In genomic region chr7:105999256-105999655, GRCh38 we compare ENCODE assay signal across 26 cellular contexts. TPM values are rescaled to one million over a fixed set of nuclear protein-coding genes. Genes with fewer than 3 reads are reported as not detected.
"Had no signal": no experiment of that assay in that cellular context is flagged by ENCODE, and none has a peak within 500 bp of the region (broad histone marks: within the 10 kb centered on the region; RNA-seq: fewer than 3 reads in every experiment).

No MANE protein-coding gene starts in this region.

- ATAC-seq: naive thymus-derived CD8-positive, alpha-beta T cell; natural killer cell treated with Interleukin-12 subunit alpha and Interleukin-12 subunit beta and Interleukin-15 and Interleukin-18, amount 100 ng/mL, for 72 hours; psoas muscle; right cardiac atrium; right lobe of liver; stimulated activated effector memory CD8-positive, alpha-beta T cell treated with anti-CD3 and anti-CD28 coated beads, Interleukin-12 subunit alpha, Interleukin-12 subunit beta, amount 100 ng/mL, for 72 hours; stimulated activated naive B cell treated with anti-CD40 and anti-IgM and Interleukin-4, amounts not matched to agents 10 μg/mL and 1 μg/mL and 100 μg/mL, for 72 hours had no signal

- DNase-seq: naive thymus-derived CD8-positive, alpha-beta T cell; nephron progenitor cell; occipital lobe; ovary; posterior cingulate gyrus; psoas muscle; right cardiac atrium; right lobe of liver; sigmoid colon; small intestine; stimulated activated CD4-positive, alpha-beta T cell treated with anti-CD3 and anti-CD28 coated beads, Interleukin-15, amount 100 ng/mL, for 24 hours; stimulated activated CD4-positive, alpha-beta T cell treated with anti-CD3 and anti-CD28 coated beads, Interleukin-2, amount 100 ng/mL, for 24 hours; stimulated activated CD4-positive, alpha-beta T cell treated with anti-CD3 and anti-CD28 coated beads, Interleukin-2, amount 100 ng/mL, for 48 hours; stimulated activated CD4-positive, alpha-beta T cell treated with anti-CD3 and anti-CD28 coated beads, Interleukin-4, amount 100 ng/mL, for 24 hours; stimulated activated naive B cell treated with anti-CD40 and anti-IgM and Interleukin-4, amounts not matched to agents 10 μg/mL and 1 μg/mL and 100 μg/mL, for 72 hours; stimulated activated naive CD4-positive, alpha-beta T cell treated with Interleukin-2 at 50 U/mL for 16 hours; stomach; thyroid gland; trophoblast cell; upper lobe of left lung had no signal

- H3K4me1 ChIP-seq: parathyroid adenoma, psoas muscle, vagina had no signal

- H3K36me3 ChIP-seq: ovary, right lobe of liver, sigmoid colon, stomach, thoracic aorta, thyroid gland, tibial nerve, upper lobe of left lung, vagina had no signal

- H3K27ac ChIP-seq: ovary, parathyroid adenoma, psoas muscle, right lobe of liver, sigmoid colon, stomach, thoracic aorta, thyroid gland, tibial nerve, upper lobe of left lung, vagina had no signal

- H3K27me3 ChIP-seq: ovary, right lobe of liver, sigmoid colon, stomach, thyroid gland, tibial nerve, upper lobe of left lung, vagina had no signal

- H3K9me3 ChIP-seq: ovary, psoas muscle, right lobe of liver, sigmoid colon, stomach, thoracic aorta, thyroid gland, tibial nerve, upper lobe of left lung, vagina had no signal

- H3K4me3 ChIP-seq: ovary, psoas muscle, right lobe of liver, sigmoid colon, stomach, thoracic aorta, thyroid gland, tibial nerve, upper lobe of left lung, vagina had no signal

RNA-seq across cellular contexts. Expression of gene CDHR3, which starts 36.2 kb away (rescaled TPM):
- total RNA-seq: natural killer cell treated with Interleukin-12 subunit alpha and Interleukin-12 subunit beta and Interleukin-15 and Interleukin-18, amount 100 ng/mL, for 72 hours had no signal
